1 cellular context compared by ENCODE assay signal in the genomic region with DNA sequence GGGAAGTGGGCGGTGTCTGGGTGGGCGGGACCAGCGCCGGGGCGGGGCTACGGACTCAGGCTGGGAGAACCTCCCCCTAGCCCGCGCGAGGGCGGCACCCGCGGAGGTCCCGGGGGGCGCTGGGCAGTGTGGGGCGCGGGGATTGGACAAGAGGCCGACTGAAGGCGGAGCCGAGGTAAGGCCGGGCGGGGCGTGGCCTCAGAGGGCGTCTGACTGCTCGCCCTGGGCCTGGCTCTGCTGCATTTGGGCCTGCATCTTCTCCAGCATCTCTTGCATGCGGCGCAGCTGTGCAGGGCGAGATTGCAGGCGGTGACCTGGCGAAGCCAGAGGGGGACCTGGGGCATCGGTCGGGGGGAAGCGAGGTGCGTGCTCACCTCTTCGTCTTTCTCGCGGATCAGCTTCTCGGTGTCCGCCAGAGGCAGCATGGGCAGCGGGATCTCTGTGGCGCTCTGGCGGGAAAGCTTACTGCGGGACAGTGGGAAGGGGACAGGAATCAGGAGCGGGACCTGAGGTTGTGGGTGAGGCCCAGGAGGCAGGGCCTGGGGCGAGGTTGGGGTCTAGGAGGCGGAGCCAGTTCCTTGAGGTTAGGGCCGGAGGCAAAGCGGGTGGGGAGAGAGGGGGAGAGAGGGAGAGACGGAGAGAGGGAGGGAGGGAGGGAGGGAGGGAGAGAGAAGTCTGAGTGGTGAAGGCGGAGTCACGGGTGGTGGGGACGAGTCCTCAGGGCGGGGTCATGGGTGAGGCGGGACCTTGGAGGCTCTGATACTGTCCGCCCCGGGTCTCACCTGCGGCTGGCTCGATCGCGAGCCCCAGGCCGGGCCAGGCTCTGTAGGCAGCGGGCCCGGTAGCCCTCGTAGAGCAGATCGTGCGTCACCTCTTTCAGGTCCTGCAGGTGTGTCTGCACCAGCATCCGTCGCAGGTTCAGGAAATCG.
TF ChIP-seq lines count a peak whose summit lies in the region.

No MANE protein-coding gene starts in this region.

TF ChIP-seq in A549, 52 proteins besides CTCF, POLR2A, EP300 and RAD21 (continued from another document):
- no peak for TF ChIP-seq FOXS1 (CRISPR knock-in tag; IDR thresholded peaks at IDR 0.05)
- no peak for TF ChIP-seq RARB (CRISPR knock-in tag; IDR thresholded peaks at IDR 0.05)
- TF ChIP-seq HOXB13 (CRISPR knock-in tag; IDR thresholded peaks at IDR 0.05; ENCODE audit: low read depth) = no peak
- TF ChIP-seq ZNF302 (CRISPR knock-in tag; IDR thresholded peaks at IDR 0.05) = no peak
- TF ChIP-seq SMC3 (IDR thresholded peaks at IDR 0.05) = no peak
- 0 out of 2 replicates have a peak, but pooled peaks have one; percentile 12 for TF ChIP-seq TFCP2L1 (CRISPR knock-in tag; IDR thresholded peaks at IDR 0.05)
- no peak for TF ChIP-seq NPAS2 (CRISPR knock-in tag; IDR thresholded peaks at IDR 0.05; ENCODE audit: borderline replicate concordance)
- TF ChIP-seq MAZ (IDR thresholded peaks at IDR 0.05; ENCODE audit: borderline replicate concordance, low read depth, low read length) = no peak
- TF ChIP-seq ZC3H11A (IDR thresholded peaks at IDR 0.05) = no peak
- no peak for TF ChIP-seq FOSB (CRISPR knock-in tag; IDR thresholded peaks at IDR 0.05)
- TF ChIP-seq FOSL2 (IDR thresholded peaks at IDR 0.05) = no peak
- no peak for TF ChIP-seq FOSL2 (CRISPR knock-in tag; IDR thresholded peaks at IDR 0.05)
- TF ChIP-seq HOXA7 (CRISPR knock-in tag; IDR thresholded peaks at IDR 0.05) = no peak
- TF ChIP-seq HOXB5 (CRISPR knock-in tag; IDR thresholded peaks at IDR 0.05) = no peak
- no peak for TF ChIP-seq CBX2 (IDR thresholded peaks at IDR 0.05; ENCODE audit: borderline replicate concordance, low read depth)
- TF ChIP-seq, protein P1, sequence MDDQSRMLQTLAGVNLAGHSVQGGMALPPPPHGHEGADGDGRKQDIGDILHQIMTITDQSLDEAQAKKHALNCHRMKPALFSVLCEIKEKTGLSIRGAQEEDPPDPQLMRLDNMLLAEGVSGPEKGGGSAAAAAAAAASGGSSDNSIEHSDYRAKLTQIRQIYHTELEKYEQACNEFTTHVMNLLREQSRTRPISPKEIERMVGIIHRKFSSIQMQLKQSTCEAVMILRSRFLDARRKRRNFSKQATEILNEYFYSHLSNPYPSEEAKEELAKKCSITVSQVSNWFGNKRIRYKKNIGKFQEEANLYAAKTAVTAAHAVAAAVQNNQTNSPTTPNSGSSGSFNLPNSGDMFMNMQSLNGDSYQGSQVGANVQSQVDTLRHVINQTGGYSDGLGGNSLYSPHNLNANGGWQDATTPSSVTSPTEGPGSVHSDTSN (IDR thresholded peaks at IDR 0.05) = no peak
- no peak for TF ChIP-seq HDAC2 (IDR thresholded peaks at IDR 0.05)
